ENCODE assay signal across 1 cellular context in the genomic region with DNA sequence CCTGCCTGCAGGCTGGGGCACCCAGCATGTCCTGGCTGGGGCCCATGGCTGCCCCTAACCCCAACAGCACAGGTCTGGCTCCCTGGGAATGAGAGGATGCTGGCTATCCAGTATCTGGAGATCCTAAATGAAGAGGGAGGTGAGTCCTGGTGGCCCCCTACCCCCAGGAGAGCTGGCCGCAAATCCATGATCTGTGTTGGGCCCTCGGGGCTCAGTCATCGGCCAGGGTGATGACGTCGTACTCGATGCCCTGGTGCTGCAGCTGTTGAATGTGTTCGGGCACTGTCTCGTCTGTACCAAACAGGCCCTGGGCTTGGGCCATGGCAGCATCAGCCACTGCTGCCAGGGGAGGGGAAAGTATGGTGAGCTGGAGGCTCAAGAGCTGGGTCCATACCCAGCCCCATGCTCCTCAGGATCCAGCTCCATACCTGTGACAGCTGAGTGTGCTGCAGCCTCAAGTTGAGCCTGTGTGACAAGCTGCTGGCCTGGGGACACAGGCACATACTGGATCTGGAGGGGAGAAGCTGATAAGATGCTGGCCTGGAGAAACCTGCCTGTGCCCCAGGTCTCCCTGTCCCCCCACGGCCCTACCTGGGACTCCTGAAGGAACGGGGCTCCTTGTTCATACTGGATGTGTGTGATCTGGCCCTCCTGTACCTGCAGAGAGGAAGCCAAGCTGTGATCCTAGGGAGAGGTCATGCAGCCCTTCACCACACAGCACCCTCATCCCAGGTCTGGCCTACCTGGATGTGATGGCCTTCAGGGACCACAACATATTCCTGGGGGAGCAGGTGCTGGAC.
TF ChIP-seq lines count a peak whose summit lies in the region.

No MANE protein-coding gene starts in this region.

TF ChIP-seq in HCT116, 20 proteins besides CTCF, POLR2A, EP300 and RAD21:
- TF ChIP-seq JUND (IDR thresholded peaks at IDR 0.05) (no peak), TCF7L2 (IDR thresholded peaks at IDR 0.05; ENCODE audit: borderline replicate concordance, extremely low read depth, insufficient read depth, insufficient read length) (no peak), CEBPB (IDR thresholded peaks at IDR 0.05; ENCODE audit: low read depth) (no peak)
